In genomic region chr7:24573554-24574338, GRCh38 we compare ENCODE assay signal across 8 cellular contexts. TPM values are rescaled to one million over a fixed set of nuclear protein-coding genes. Genes with fewer than 3 reads are reported as not detected.
DNase-seq lines count a peak whose midpoint lies in the region; ATAC-seq, FAIRE-seq and TF ChIP-seq lines count a peak whose summit lies in the region.

No MANE protein-coding gene starts in this region.

- H3K4me1 ChIP-seq in CD8-positive, alpha-beta memory T cell (ENCODE audit: insufficient read depth, low read length) = peaks cover 34% of the 10 kb centered on the region
- H3K4me1 ChIP-seq in cardiac muscle cell (ENCODE audit: low read depth) = peaks cover 18% of the 10 kb centered on the region
- H3K4me1 ChIP-seq in pancreas = peaks cover 9 to 16% (median 12%) of the 10 kb centered on the region in 3 donors

- WGBS in pancreas, 2 donors = 1% methylated on average over 71 to 101 of the region's 101 CpGs

- H3K9me3 Mint-ChIP-seq in CD8-positive, alpha-beta memory T cell = no peaks in the 10 kb centered on the region
- H3K9me3 Mint-ChIP-seq in activated naive CD4-positive, alpha-beta T cell treated with anti-CD3 and anti-CD28 coated beads, Interleukin-2, amount 50 U/mL, for 24 hours = no peaks in the 10 kb centered on the region

- ATAC-seq in GM19328 (IDR thresholded peaks at IDR 0.05; ENCODE audit: unreplicated experiment) (peak; percentile 37), HG03432 (IDR thresholded peaks at IDR 0.05; ENCODE audit: unreplicated experiment) (peak; percentile 32), pancreas (peak; percentile 21 to 46 (median 41))

- no peak for FAIRE-seq in pancreas (lab: Jason Lieb, UNC)

- POLR2A ChIA-PET in CD8-positive, alpha-beta memory T cell (lab: Charles Lee) = no interaction called here

- H3K4me1 Mint-ChIP-seq in CD8-positive, alpha-beta memory T cell = peaks cover 26 to 41% (median 40%) of the 10 kb centered on the region in 3 donors
- H3K4me1 Mint-ChIP-seq in activated naive CD4-positive, alpha-beta T cell treated with anti-CD3 and anti-CD28 coated beads, Interleukin-2, amount 50 U/mL, for 24 hours = peaks cover 54% of the 10 kb centered on the region

- H3K36me3 ChIP-seq in CD8-positive, alpha-beta memory T cell (ENCODE audit: insufficient read depth, low read length) = no peaks in the 10 kb centered on the region
- H3K36me3 ChIP-seq in cardiac muscle cell = no peaks in the 10 kb centered on the region
- H3K36me3 ChIP-seq in pancreas = no peaks in the 10 kb centered on the region

- peak overlapping the region; percentile 80 for H3K4me3 ChIP-seq in CD8-positive, alpha-beta memory T cell (ENCODE audit: low read length)
- H3K4me3 ChIP-seq in cardiac muscle cell (peak overlapping the region; percentile 83), pancreas (peak overlapping the region; percentile 43 to 86 (median 79))

- peaks cover 0 to under 1% of the 10 kb centered on the region in 2 donors for H3K27me3 Mint-ChIP-seq in CD8-positive, alpha-beta memory T cell
- no peaks in the 10 kb centered on the region for H3K27me3 Mint-ChIP-seq in activated naive CD4-positive, alpha-beta T cell treated with anti-CD3 and anti-CD28 coated beads, Interleukin-2, amount 50 U/mL, for 24 hours

- intact Hi-C loops in pancreas (cut with DNase I) = no loop called here

- peaks cover 0 to 7% (median 0%) of the 10 kb centered on the region in 3 donors for H3K36me3 Mint-ChIP-seq in CD8-positive, alpha-beta memory T cell
- H3K36me3 Mint-ChIP-seq in activated naive CD4-positive, alpha-beta T cell treated with anti-CD3 and anti-CD28 coated beads, Interleukin-2, amount 50 U/mL, for 24 hours = peaks cover 1% of the 10 kb centered on the region

- H3K9me3 ChIP-seq in CD8-positive, alpha-beta memory T cell (ENCODE audit: low read length) = no peaks in the 10 kb centered on the region
- H3K9me3 ChIP-seq in cardiac muscle cell (ENCODE audit: low read depth) (no peaks in the 10 kb centered on the region), pancreas (no peaks in the 10 kb centered on the region)

- TF ChIP-seq CTCF in cardiac muscle cell (IDR thresholded peaks at IDR 0.05; ENCODE audit: low read depth, low read length) = no peak
- no peak for TF ChIP-seq CTCF in pancreas (IDR thresholded peaks at IDR 0.05)

- DNase-seq in CD8-positive, alpha-beta memory T cell = peak; percentile 14 to 62 (median 29)
- DNase-seq in RPMI7951 (ENCODE audit: low read depth) (peak; percentile 67), cardiac muscle cell (ENCODE audit: low read depth in 1 of 2, low spot score in 1 of 2) (peak; percentile 67), pancreas (peak; percentile 42 to 86 (median 62)), NCI-H446 treated with DMSO at 0.1 percent for 48 hours (lab: John Stamatoyannopoulos, UW) (no peak)

- H3K27ac Mint-ChIP-seq in CD8-positive, alpha-beta memory T cell = peak overlapping the region; percentile 67 to 97 (median 88)
- peak overlapping the region; percentile 94 for H3K27ac Mint-ChIP-seq in activated naive CD4-positive, alpha-beta T cell treated with anti-CD3 and anti-CD28 coated beads, Interleukin-2, amount 50 U/mL, for 24 hours

- H3K27me3 ChIP-seq in CD8-positive, alpha-beta memory T cell (ENCODE audit: insufficient read depth, low read length, poor library complexity, severe bottlenecking) = no peaks in the 10 kb centered on the region
- H3K27me3 ChIP-seq in cardiac muscle cell (no peaks in the 10 kb centered on the region), pancreas (no peaks in the 10 kb centered on the region)

- H3K4me3 Mint-ChIP-seq in CD8-positive, alpha-beta memory T cell = peak overlapping the region; percentile 89 to 97 (median 95)
- peak overlapping the region; percentile 95 for H3K4me3 Mint-ChIP-seq in activated naive CD4-positive, alpha-beta T cell treated with anti-CD3 and anti-CD28 coated beads, Interleukin-2, amount 50 U/mL, for 24 hours

- H3K27ac ChIP-seq in CD8-positive, alpha-beta memory T cell (ENCODE audit: low read depth, low read length) = peak overlapping the region; percentile 52
- H3K27ac ChIP-seq in cardiac muscle cell (peak overlapping the region; percentile 36), pancreas (peak overlapping the region; percentile 72 to 93 (median 88))

- CTCF ChIA-PET in CD8-positive, alpha-beta memory T cell (lab: Charles Lee) = interaction anchor here (1.0 to 1.4 kb wide), 3 partner anchors 9 to 13 kb away, joined by 3 read pairs; no protein-coding TSS in a partner anchor

RNA-seq across cellular contexts. Expression of gene PALS2, which starts 0.5 kb away (rescaled TPM):
- 10 to 100 TPM; 36.6 to 38.2 TPM for total RNA-seq in CD8-positive, alpha-beta memory T cell
- polyA plus RNA-seq in CD8-positive, alpha-beta memory T cell = 14.8 TPM
- total RNA-seq in RPMI7951 (2014; rRNA removed; shearing (Covaris generic)) = 13.3 and 15.3 TPM in 2 replicates
- 10.9 and 11.7 TPM in 2 replicates for total RNA-seq in cardiac muscle cell
- 9.5 and 13.9 TPM in 2 replicates for polyA plus RNA-seq in cardiac muscle cell
- total RNA-seq in pancreas = 10 to 100 TPM; 26.4 to 36.7 (median 34.5) TPM
- polyA plus RNA-seq in pancreas = 1 to 10 TPM; 4.1 to 9.9 TPM

Comparison
In these comparisons a context has a peak if more than half of its experiments do, and no peak if none do; other contexts are left out.
1. H3K27ac ChIP-seq: peak in every context shown above with its lines; median percentile 88 in pancreas; 52 in CD8-positive, alpha-beta memory T cell; 36 in cardiac muscle cell.